14 cellular contexts compared by ENCODE assay signal in genomic region chr9:121372563-121373400, GRCh38. TPM values are rescaled to one million over a fixed set of nuclear protein-coding genes. Genes with fewer than 3 reads are reported as not detected.
A peak's percentile ranks its signal among the peaks of the same experiment; 100 is the strongest.
DNase-seq lines count a peak whose midpoint lies in the region; ATAC-seq, FAIRE-seq and TF ChIP-seq lines count a peak whose summit lies in the region.
"Had no signal": no experiment of that assay in that cellular context is flagged by ENCODE, and none has a peak within 500 bp of the region (broad histone marks: within the 10 kb centered on the region; RNA-seq: fewer than 3 reads in every experiment).

No MANE protein-coding gene starts in this region.

- POLR2A ChIA-PET in naive thymus-derived CD8-positive, alpha-beta T cell (lab: Charles Lee), result interaction anchor here (0.6 kb wide), 1 partner anchor 657 kb away, joined by 4 read pairs; no protein-coding TSS in a partner anchor

- peaks cover 17 to 43% (median 37%) of the 10 kb centered on the region in 4 donors for H3K4me1 Mint-ChIP-seq in naive thymus-derived CD8-positive, alpha-beta T cell
- H3K4me1 Mint-ChIP-seq in endothelial cell (ENCODE audit: unreplicated experiment), result peaks cover 5% of the 10 kb centered on the region

- peaks cover 0 to 11% (median 0%) of the 10 kb centered on the region in 9 donors for H3K9me3 Mint-ChIP-seq in naive thymus-derived CD8-positive, alpha-beta T cell
- H3K9me3 Mint-ChIP-seq in endothelial cell (ENCODE audit: unreplicated experiment), result no peaks in the 10 kb centered on the region

- H3K27ac Mint-ChIP-seq in naive thymus-derived CD8-positive, alpha-beta T cell, result peak overlapping the region in 8 of 10 donors; percentile 11 to 83 (median 55)
- H3K27ac Mint-ChIP-seq in endothelial cell (ENCODE audit: unreplicated experiment), result no peak overlapping the region
- H3K27ac Mint-ChIP-seq: activated B cell treated with CpG ODN at 0.5 μM for 24 hours had no signal

- H3K27me3 Mint-ChIP-seq in naive thymus-derived CD8-positive, alpha-beta T cell, result peaks cover 0 to under 1% (median 0%) of the 10 kb centered on the region in 5 donors
- H3K27me3 Mint-ChIP-seq in endothelial cell (ENCODE audit: unreplicated experiment), result peaks cover 2% of the 10 kb centered on the region
- H3K27me3 Mint-ChIP-seq: activated B cell treated with CpG ODN at 0.5 μM for 24 hours had no signal

- H3K36me3 ChIP-seq in colonic mucosa, result no peaks in the 10 kb centered on the region

- H3K36me3 Mint-ChIP-seq in naive thymus-derived CD8-positive, alpha-beta T cell, result peaks cover 0 to 1% (median under 1%) of the 10 kb centered on the region in 3 donors
- H3K36me3 Mint-ChIP-seq in endothelial cell (ENCODE audit: low read depth, unreplicated experiment), result peaks cover 1% of the 10 kb centered on the region

- H3K4me3 Mint-ChIP-seq in naive thymus-derived CD8-positive, alpha-beta T cell, result no peak overlapping the region
- H3K4me3 Mint-ChIP-seq in endothelial cell (ENCODE audit: unreplicated experiment), result no peak overlapping the region
- H3K4me3 Mint-ChIP-seq: H9 had no signal

- H3K9ac ChIP-seq in colonic mucosa (ENCODE audit: low read depth in 2 of 2, low read length in 2 of 2), result no peak overlapping the region

- H3K4me3 ChIP-seq in colonic mucosa, result no peak overlapping the region

- DNase-seq in AG20443 (ENCODE audit: low spot score) (peak; percentile 19), LHCN-M2 (ENCODE audit: low read depth) (peak; percentile 91), colonic mucosa (peak; percentile 49), endothelial cell (ENCODE audit: low spot score) (no peak), amniotic stem cell (lab: John Stamatoyannopoulos, UW) (no peak), HTR-8/SVneo (ENCODE audit: insufficient read length, low spot score) (no peak)
- no peak for DNase-seq in naive thymus-derived CD8-positive, alpha-beta T cell
- no peak for DNase-seq in central memory CD4-positive, alpha-beta T cell
- DNase-seq: activated B cell treated with CpG ODN at 0.5 μM for 24 hours; effector memory CD4-positive, alpha-beta T cell; H9; posterior cingulate gyrus had no signal

- H3K27me3 ChIP-seq in colonic mucosa, result no peaks in the 10 kb centered on the region

- peaks cover 17% of the 10 kb centered on the region for H3K4me1 ChIP-seq in colonic mucosa

- no peak for ATAC-seq in naive thymus-derived CD8-positive, alpha-beta T cell

- no peak for TF ChIP-seq CTCF in colonic mucosa (IDR thresholded peaks at IDR 0.05)
- TF ChIP-seq CTCF in endothelial cell (IDR thresholded peaks at IDR 0.05; ENCODE audit: unreplicated experiment), result no peak

- intact Hi-C loops in colonic mucosa (cut with DNase I), result no loop called here

- no peaks in the 10 kb centered on the region for H3K9me3 ChIP-seq in colonic mucosa

- FAIRE-seq in HTR-8/SVneo (lab: Jason Lieb, UNC), result no peak
- FAIRE-seq: G401.6, urothelium cell line had no signal

- peak overlapping the region; percentile 59 for H3K27ac ChIP-seq in colonic mucosa

RNA-seq across cellular contexts. Expression of gene STOM, which starts 2.7 kb away (rescaled TPM):
- 88.7 and 107 TPM in 2 replicates for total RNA-seq in LHCN-M2 (2014; rRNA removed)
- 57.1 TPM for polyA plus RNA-seq in LHCN-M2 (2012)
- 100 to 1,000 TPM in 1 of 2 donors, 10 to 100 TPM in 1; 58.7 to 110 TPM for total RNA-seq in colonic mucosa
- total RNA-seq in naive thymus-derived CD8-positive, alpha-beta T cell, result 10 to 100 TPM; 16.0 to 17.9 TPM
- 100 to 1,000 TPM in 1 of 3 donors, 10 to 100 TPM in 2; 18.7 to 193 (median 19.5) TPM for polyA plus RNA-seq in naive thymus-derived CD8-positive, alpha-beta T cell
- 16.1 TPM for total RNA-seq in endothelial cell (ENCODE audit: unreplicated experiment)

Comparison
In these comparisons a context has a peak if more than half of its experiments do, and no peak if none do; other contexts are left out.
1. DNase-seq: peak in AG20443 (single experiment), LHCN-M2 (single experiment) and colonic mucosa (single experiment); none in naive thymus-derived CD8-positive, alpha-beta T cell (0 of 10), endothelial cell (single experiment), central memory CD4-positive, alpha-beta T cell (single experiment), amniotic stem cell (single experiment) and HTR-8/SVneo (single experiment).